In genomic region chr17:30905742-30906100, GRCh38 we compare ENCODE assay signal across 8 cellular contexts. TPM values are rescaled to one million over a fixed set of nuclear protein-coding genes. Genes with fewer than 3 reads are reported as not detected.
DNase-seq lines count a peak whose midpoint lies in the region; ATAC-seq and TF ChIP-seq lines count a peak whose summit lies in the region.

No MANE protein-coding gene starts in this region.

- ATAC-seq in GM18870 (IDR thresholded peaks at IDR 0.05; ENCODE audit: unreplicated experiment) = peak; percentile 31
- ATAC-seq in IMR-90 (ENCODE audit: low read depth) = peak; percentile 50
- ATAC-seq in stimulated activated naive B cell treated with anti-CD40 and anti-IgM and Interleukin-4, amounts not matched to agents 10 μg/mL and 1 μg/mL and 100 μg/mL, for 72 hours (replicated peaks) = peak; percentile 32 to 35
- no peak for ATAC-seq in GM19397 (IDR thresholded peaks at IDR 0.05; ENCODE audit: unreplicated experiment)

- dilution Hi-C loops in IMR-90 (cut with HindIII; ENCODE audit: low sequenced_read_pairs, unreplicated experiment) = no loop called here

- H3K27me3 Mint-ChIP-seq in immature natural killer cell (ENCODE audit: low read depth in 3 of 3) = peaks cover 0 to 4% (median 2%) of the 10 kb centered on the region in 3 donors
- H3K27me3 Mint-ChIP-seq in stimulated activated naive B cell treated with anti-CD40 and anti-IgM and Interleukin-4, amounts not matched to agents 10 μg/mL and 1 μg/mL and 100 μg/mL, for 72 hours = no peaks in the 10 kb centered on the region

- H3K9me1 ChIP-seq in IMR-90 (ENCODE audit: insufficient read depth, low read length) = no peaks in the 10 kb centered on the region

- H2BK15ac ChIP-seq in IMR-90 (ENCODE audit: low read depth, low read length) = no peak overlapping the region

- H3K9me3 ChIP-seq in AG04450 (ENCODE audit: control insufficient read depth, insufficient read depth, low read length) = no peaks in the 10 kb centered on the region
- H3K9me3 ChIP-seq in IMR-90 (ENCODE audit: control insufficient read depth, insufficient read depth, low read length) = no peaks in the 10 kb centered on the region

- peak overlapping the region; percentile 41 for H4K5ac ChIP-seq in IMR-90 (ENCODE audit: low read depth, low read length)

- no peak for DNase-seq in AG04450 (ENCODE audit: low read depth, low spot score)
- DNase-seq in IMR-90 = no peak
- DNase-seq in astrocyte of the hippocampus (ENCODE audit: low read depth, low spot score) = peak; percentile 24
- no peak for DNase-seq in immature natural killer cell
- DNase-seq in stimulated activated naive B cell treated with anti-CD40 and anti-IgM and Interleukin-4, amounts not matched to agents 10 μg/mL and 1 μg/mL and 100 μg/mL, for 72 hours = no peak
- no peak for DNase-seq in COR-L47 (lab: John Stamatoyannopoulos, UW)

- WGBS in IMR-90 (ENCODE audit: extremely low coverage in 2 of 2, insufficient read length in 1 of 2), 2 experiments = 0% methylated on average over 2 of the region's 11 CpGs; no CpG with 5 or more reads in 1 of the 2 experiments

- peak overlapping the region; percentile 51; the same call in 1 of the 2 replicates for H3K56ac ChIP-seq in IMR-90 (ENCODE audit: extremely low read depth, insufficient read depth, low read length)

- TF ChIP-seq RAD21 in IMR-90 (IDR thresholded peaks at IDR 0.05; ENCODE audit: low read length) = no peak

- CTCF ChIA-PET in AG04450 (lab: Charles Lee) (no interaction called here), IMR-90 (lab: Yijun Ruan, JAX) (no interaction called here)

- no peak overlapping the region for H2AK5ac ChIP-seq in IMR-90 (ENCODE audit: low read depth, low read length)

- H2BK5ac ChIP-seq in IMR-90 (ENCODE audit: low read depth, low read length, poor library complexity, severe bottlenecking) = peak overlapping the region; percentile 29

- POLR2A ChIA-PET in AG04450 (lab: Yijun Ruan, JAX) = interaction anchor here (0.7 kb wide), 1 partner anchor 68 kb away, joined by 5 read pairs; no protein-coding TSS in a partner anchor
- POLR2A ChIA-PET in IMR-90 (lab: Charles Lee; ENCODE audit: unreplicated experiment) = interaction anchor here (0.6 kb wide), 1 partner anchor 289 kb away, joined by 5 read pairs; no protein-coding TSS in a partner anchor

- in situ Hi-C loops in IMR-90 (cut with MboI; ENCODE audit: low sequenced_read_pairs) = no loop called here

- peak overlapping the region; percentile 84 to 87 for H4K8ac ChIP-seq in IMR-90 (ENCODE audit: low read depth in 2 of 2, low read length in 2 of 2)

- H4K20me1 ChIP-seq in IMR-90 (ENCODE audit: insufficient read depth, low read length) = no peaks in the 10 kb centered on the region

- H3K4ac ChIP-seq in IMR-90 (ENCODE audit: low read depth, low read length) = peak overlapping the region; percentile 65

- H3K4me3 ChIP-seq in AG04450 (ENCODE audit: low read depth, low read length) (peak overlapping the region; percentile 90), IMR-90 (ENCODE audit: insufficient read depth, low read depth, low read length) (peak overlapping the region; percentile 71)

- no peak overlapping the region for H2BK120ac ChIP-seq in IMR-90 (ENCODE audit: low read depth, low read length)

- peak overlapping the region; percentile 55; the same call in 1 of the 2 replicates for H3K23ac ChIP-seq in IMR-90 (ENCODE audit: low read depth, low read length)

- BruUV-seq in IMR-90 (replicated peaks; lab: Mats Ljungman, UMichigan) = no TSS peak

- H3K27ac ChIP-seq in AG04450 (ENCODE audit: low read depth, low read length) (no peak overlapping the region), IMR-90 (ENCODE audit: insufficient read depth, low read length) (peak overlapping the region; percentile 57)

- 0 out of 2 replicates have a peak, but pooled peaks cover 2% of the 10 kb centered on the region for H3K36me3 ChIP-seq in IMR-90 (ENCODE audit: control insufficient read depth, insufficient read depth, low read length)

- H3K4me1 ChIP-seq in IMR-90 (ENCODE audit: control insufficient read depth, insufficient read depth, low read length) = peaks cover 4% of the 10 kb centered on the region; the same call in 1 of the 2 replicates

- no peaks in the 10 kb centered on the region for H3K9me3 Mint-ChIP-seq in immature natural killer cell
- peaks cover 0 to 1% of the 10 kb centered on the region in 2 donors for H3K9me3 Mint-ChIP-seq in stimulated activated naive B cell treated with anti-CD40 and anti-IgM and Interleukin-4, amounts not matched to agents 10 μg/mL and 1 μg/mL and 100 μg/mL, for 72 hours

- H3K27me3 ChIP-seq in AG04450 (ENCODE audit: control insufficient read depth, insufficient read depth, low read length) = no peaks in the 10 kb centered on the region
- H3K27me3 ChIP-seq in IMR-90 (ENCODE audit: control insufficient read depth, insufficient read depth, low read length) = no peaks in the 10 kb centered on the region

- H3K18ac ChIP-seq in IMR-90 (ENCODE audit: low read depth, low read length) = no peak overlapping the region

- no peak overlapping the region for H2BK20ac ChIP-seq in IMR-90 (ENCODE audit: low read depth, low read length)

- intact Hi-C loops in IMR-90 (cut with micrococcal nuclease) = loop anchor here (2.0 to 5.0 kb wide), 3 partner anchors 65 to 312 kb away; partner anchors contain the start of gene RNF135

- H3K79me1 ChIP-seq in IMR-90 (ENCODE audit: low read depth in 1 of 2, low read length in 2 of 2) = peaks cover 19 to 34% of the 10 kb centered on the region in 2 experiments

- peak overlapping the region; percentile 66 for H3K9ac ChIP-seq in IMR-90 (ENCODE audit: low read depth, low read length)

- H3K4me3 Mint-ChIP-seq in immature natural killer cell = peak overlapping the region; percentile 91 to 100 (median 94)
- peak overlapping the region; percentile 90 to 96 for H3K4me3 Mint-ChIP-seq in stimulated activated naive B cell treated with anti-CD40 and anti-IgM and Interleukin-4, amounts not matched to agents 10 μg/mL and 1 μg/mL and 100 μg/mL, for 72 hours

- peak overlapping the region; percentile 88 to 98 (median 95) for H3K27ac Mint-ChIP-seq in immature natural killer cell
- H3K27ac Mint-ChIP-seq in stimulated activated naive B cell treated with anti-CD40 and anti-IgM and Interleukin-4, amounts not matched to agents 10 μg/mL and 1 μg/mL and 100 μg/mL, for 72 hours = peak overlapping the region; percentile 97

- peak overlapping the region; percentile 80 for H2AK9ac ChIP-seq in IMR-90 (replicated peaks; ENCODE audit: low read depth, low read length, poor library complexity)

- H3K36me3 Mint-ChIP-seq in immature natural killer cell = peaks cover 4 to 8% (median 7%) of the 10 kb centered on the region in 3 donors
- H3K36me3 Mint-ChIP-seq in stimulated activated naive B cell treated with anti-CD40 and anti-IgM and Interleukin-4, amounts not matched to agents 10 μg/mL and 1 μg/mL and 100 μg/mL, for 72 hours = peaks cover 7 to 30% of the 10 kb centered on the region in 2 donors

- peak overlapping the region; percentile 98 for H2AFZ ChIP-seq in IMR-90 (replicated peaks; ENCODE audit: low read length, poor library complexity)

- H3K4me1 Mint-ChIP-seq in immature natural killer cell = peaks cover 40 to 53% of the 10 kb centered on the region in 2 donors
- H3K4me1 Mint-ChIP-seq in stimulated activated naive B cell treated with anti-CD40 and anti-IgM and Interleukin-4, amounts not matched to agents 10 μg/mL and 1 μg/mL and 100 μg/mL, for 72 hours = peaks cover 31 to 50% of the 10 kb centered on the region in 2 donors

- TF ChIP-seq POLR2A in IMR-90 (IDR thresholded peaks at IDR 0.05; ENCODE audit: low read depth, low read length) = no peak

- peak overlapping the region; percentile 29 for H3K14ac ChIP-seq in IMR-90 (replicated peaks; ENCODE audit: low read depth, low read length)

- peak overlapping the region; percentile 97 for H3K4me2 ChIP-seq in IMR-90 (ENCODE audit: low read depth, low read length)

- H4K91ac ChIP-seq in IMR-90 (ENCODE audit: insufficient read depth, low read depth, low read length) = peak overlapping the region; percentile 64; the same call in 1 of the 2 replicates

- TF ChIP-seq CTCF in AG04450 (IDR thresholded peaks at IDR 0.05; ENCODE audit: low read depth, low read length) = no peak
- TF ChIP-seq CTCF in IMR-90 (conservative IDR thresholded peaks at IDR 0.05; ENCODE audit: low read depth, low read length) = no peak

TF ChIP-seq in IMR-90, 13 proteins besides CTCF, POLR2A, EP300 and RAD21:
- TF ChIP-seq, protein P1, sequence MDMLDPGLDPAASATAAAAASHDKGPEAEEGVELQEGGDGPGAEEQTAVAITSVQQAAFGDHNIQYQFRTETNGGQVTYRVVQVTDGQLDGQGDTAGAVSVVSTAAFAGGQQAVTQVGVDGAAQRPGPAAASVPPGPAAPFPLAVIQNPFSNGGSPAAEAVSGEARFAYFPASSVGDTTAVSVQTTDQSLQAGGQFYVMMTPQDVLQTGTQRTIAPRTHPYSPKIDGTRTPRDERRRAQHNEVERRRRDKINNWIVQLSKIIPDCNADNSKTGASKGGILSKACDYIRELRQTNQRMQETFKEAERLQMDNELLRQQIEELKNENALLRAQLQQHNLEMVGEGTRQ (IDR thresholded peaks at IDR 0.05; ENCODE audit: low read depth, low read length) = no peak
- TF ChIP-seq MAFK (IDR thresholded peaks at IDR 0.05; ENCODE audit: low read depth, low read length) = peak; percentile 29; the same call in 1 of the 2 replicates

RNA-seq across cellular contexts. Expression of gene TEFM, which starts 0.3 kb away (rescaled TPM):
- polyA plus RNA-seq in AG04450 (2011; rRNA removed) = 10.6 and 16.6 TPM in 2 replicates
- 5.3 and 8.2 TPM in 2 replicates for polyA minus RNA-seq in AG04450 (2011; rRNA and poly(A)+ RNA removed)
- 13.8 and 17.8 TPM in 2 replicates for total RNA-seq in IMR-90 (2012; rRNA removed)
- 4.8 and 7.9 TPM in 2 replicates for polyA plus RNA-seq in IMR-90 (2012; rRNA removed)
- 2.4 and 3.0 TPM in 2 replicates for polyA plus RNA-seq in IMR-90 (2012; cell fraction: cytosol; rRNA removed)
- 1.1 and 11.9 TPM in 2 replicates for polyA plus RNA-seq in IMR-90 (2012; cell fraction: nucleus; rRNA removed; ENCODE audit: low replicate concordance)
- 10 to 100 TPM; 14.2 to 19.5 (median 14.9) TPM for polyA plus RNA-seq in immature natural killer cell

RNA-seq across cellular contexts. Expression of gene ADAP2, which starts 16.0 kb away (rescaled TPM):
- polyA plus RNA-seq in AG04450 (2011; rRNA removed) (1.4 and 1.7 TPM in 2 replicates), IMR-90 (2012; rRNA removed) (0.90 and 1.2 TPM in 2 replicates), immature natural killer cell (under 1 TPM in 1 of 3 donors, not detected in 2; 0.49 TPM)
- 1.7 and 2.3 TPM in 2 replicates for polyA minus RNA-seq in AG04450 (2011; rRNA and poly(A)+ RNA removed)
- 0.90 and 1.1 TPM in 2 replicates for total RNA-seq in IMR-90 (2012; rRNA removed)
- 0.79 and 6.5 TPM in 2 replicates for polyA plus RNA-seq in IMR-90 (2012; cell fraction: cytosol; rRNA removed)
- 1.6 and 1.9 TPM in 2 replicates for polyA plus RNA-seq in IMR-90 (2012; cell fraction: nucleus; rRNA removed; ENCODE audit: low replicate concordance)
